ENCODE assay signal across 26 cellular contexts in the genomic region with DNA sequence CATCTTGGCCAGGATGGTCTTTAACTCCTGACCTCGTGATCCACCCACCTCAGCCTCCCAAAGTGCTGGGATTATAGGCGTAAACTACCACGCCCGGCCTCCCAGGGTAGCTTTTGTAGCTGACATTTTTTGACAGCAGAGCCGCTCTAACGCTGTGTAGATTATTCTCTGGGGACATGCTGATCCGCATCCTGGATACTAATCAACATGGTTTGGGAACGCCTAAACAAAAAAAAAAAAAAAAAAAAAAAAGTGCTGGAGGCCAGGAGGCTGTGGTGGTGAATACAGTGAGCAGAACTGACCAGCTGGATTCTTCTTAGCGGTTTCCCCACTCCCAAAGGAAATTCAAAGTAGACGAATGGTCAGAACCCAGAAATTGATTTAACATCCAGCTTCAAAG. TPM values are rescaled to one million over a fixed set of nuclear protein-coding genes. Genes with fewer than 3 reads are reported as not detected.
DNase-seq lines count a peak whose midpoint lies in the region; ATAC-seq and TF ChIP-seq lines count a peak whose summit lies in the region.
"Had no signal": no experiment of that assay in that cellular context is flagged by ENCODE, and none has a peak within 500 bp of the region (broad histone marks: within the 10 kb centered on the region; RNA-seq: fewer than 3 reads in every experiment).

No MANE protein-coding gene starts in this region.

- TF ChIP-seq POLR2A in gastroesophageal sphincter (IDR thresholded peaks at IDR 0.05), result no peak

- no peaks in the 10 kb centered on the region for H3K36me3 Mint-ChIP-seq in natural killer cell treated with Interleukin-12 subunit alpha and Interleukin-12 subunit beta and Interleukin-15 and Interleukin-18, amount 100 ng/mL, for 72 hours
- H3K36me3 Mint-ChIP-seq in natural killer cell, result no peaks in the 10 kb centered on the region

- H3K4me3 Mint-ChIP-seq in natural killer cell treated with Interleukin-12 subunit alpha and Interleukin-12 subunit beta and Interleukin-15 and Interleukin-18, amount 100 ng/mL, for 72 hours, result no peak overlapping the region
- no peak overlapping the region for H3K4me3 Mint-ChIP-seq in natural killer cell
- H3K4me3 Mint-ChIP-seq: CD14-positive monocyte; CD4-positive, alpha-beta T cell; CD8-positive, alpha-beta memory T cell; GM23338; H9; HFFc6 had no signal

- peaks cover 19 to 21% of the 10 kb centered on the region in 2 donors for H3K4me1 Mint-ChIP-seq in natural killer cell treated with Interleukin-12 subunit alpha and Interleukin-12 subunit beta and Interleukin-15 and Interleukin-18, amount 100 ng/mL, for 72 hours (ENCODE audit: low read depth in 2 of 2)
- H3K4me1 Mint-ChIP-seq in natural killer cell, result peaks cover 10 to 15% of the 10 kb centered on the region in 2 donors

- TF ChIP-seq CTCF in heart right ventricle (IDR thresholded peaks at IDR 0.05) (no peak), right atrium auricular region (IDR thresholded peaks at IDR 0.05) (no peak), natural killer cell (IDR thresholded peaks at IDR 0.05) (no peak), fibroblast of mammary gland (conservative IDR thresholded peaks at IDR 0.05; ENCODE audit: control insufficient read depth, insufficient read depth, low read depth, low read length) (no peak), gastroesophageal sphincter (IDR thresholded peaks at IDR 0.05) (no peak)

- peaks cover 0 to 52% (median 35%) of the 10 kb centered on the region in 9 donors for H3K36me3 ChIP-seq in heart right ventricle
- H3K36me3 ChIP-seq in right atrium auricular region, result peaks cover 32% of the 10 kb centered on the region
- H3K36me3 ChIP-seq in gastroesophageal sphincter, result peaks cover 0 to 54% of the 10 kb centered on the region in 2 donors

- H3K4me1 ChIP-seq in heart right ventricle, result peaks cover 0 to 40% (median 25%) of the 10 kb centered on the region in 9 donors
- H3K4me1 ChIP-seq in right atrium auricular region, result peaks cover 0 to 18% of the 10 kb centered on the region in 2 donors
- peaks cover 0 to 34% (median 15%) of the 10 kb centered on the region in 3 donors for H3K4me1 ChIP-seq in gastroesophageal sphincter
- H3K4me1 ChIP-seq: BE2C had no signal

- H3K27me3 ChIP-seq in heart right ventricle (no peaks in the 10 kb centered on the region), right atrium auricular region (no peaks in the 10 kb centered on the region), gastroesophageal sphincter (no peaks in the 10 kb centered on the region)
- H3K27me3 ChIP-seq: BE2C; BLaER1 treated with 17β-estradiol and CSF1 and Interleukin-3, amounts not matched to agents 10 nM and 100 nM had no signal

- no peaks in the 10 kb centered on the region for H3K27me3 Mint-ChIP-seq in natural killer cell treated with Interleukin-12 subunit alpha and Interleukin-12 subunit beta and Interleukin-15 and Interleukin-18, amount 100 ng/mL, for 72 hours
- H3K27me3 Mint-ChIP-seq in natural killer cell (ENCODE audit: low read depth in 2 of 2), result no peaks in the 10 kb centered on the region
- H3K27me3 Mint-ChIP-seq: CD4-positive, alpha-beta T cell; CD8-positive, alpha-beta memory T cell had no signal

- intact Hi-C loops in heart right ventricle (cut with DNase I), result loop anchor here in 1 of 10 donors (2.0 kb wide), 1 partner anchor 24 kb away; a partner anchor contains a TSS
- intact Hi-C loops in natural killer cell (cut with micrococcal nuclease), result no loop called here

- H3K4me3 ChIP-seq in heart right ventricle (no peak overlapping the region), right atrium auricular region (no peak overlapping the region), fibroblast of mammary gland (ENCODE audit: control insufficient read depth, low read depth, low read length) (no peak overlapping the region), gastroesophageal sphincter (no peak overlapping the region)
- H3K4me3 ChIP-seq: A549; BLaER1 treated with 17β-estradiol and CSF1 and Interleukin-3, amounts not matched to agents 10 nM and 100 nM; GM23338 had no signal

- DNase-seq in heart right ventricle (no peak), right atrium auricular region (ENCODE audit: low spot score) (no peak), natural killer cell (no peak), fibroblast of mammary gland (ENCODE audit: low read depth) (peak; percentile 34)
- DNase-seq in natural killer cell treated with Interleukin-12 subunit alpha and Interleukin-12 subunit beta and Interleukin-15 and Interleukin-18, amount 100 ng/mL, for 72 hours (ENCODE audit: low spot score), result peak; percentile 34
- DNase-seq: 8988T; ACHN; AML-193; BE2C; CD4-positive, alpha-beta T cell; CD8-positive, alpha-beta memory T cell; DMS53; DMS79 treated with DMSO at 0.1 percent for 48 hours; GF-D8; H9; HFFc6 had no signal

- H3K27ac Mint-ChIP-seq in natural killer cell treated with Interleukin-12 subunit alpha and Interleukin-12 subunit beta and Interleukin-15 and Interleukin-18, amount 100 ng/mL, for 72 hours, result no peak overlapping the region
- H3K27ac Mint-ChIP-seq in natural killer cell, result no peak overlapping the region
- H3K27ac Mint-ChIP-seq: CD4-positive, alpha-beta T cell; CD8-positive, alpha-beta memory T cell; GM23338; H9; HFFc6 had no signal

- ATAC-seq in heart right ventricle, result peak in 6 of 8 donors; percentile 16 to 76 (median 52)
- no peak for ATAC-seq in natural killer cell treated with Interleukin-12 subunit alpha and Interleukin-12 subunit beta and Interleukin-15 and Interleukin-18, amount 100 ng/mL, for 72 hours
- no peak for ATAC-seq in natural killer cell
- no peak for ATAC-seq in HG03520 (IDR thresholded peaks at IDR 0.05; ENCODE audit: unreplicated experiment)
- ATAC-seq in gastroesophageal sphincter, result no peak
- ATAC-seq: A549, GM23338, HCT116 had no signal

- no peaks in the 10 kb centered on the region for H3K9me3 Mint-ChIP-seq in natural killer cell treated with Interleukin-12 subunit alpha and Interleukin-12 subunit beta and Interleukin-15 and Interleukin-18, amount 100 ng/mL, for 72 hours
- no peaks in the 10 kb centered on the region for H3K9me3 Mint-ChIP-seq in natural killer cell
- H3K9me3 Mint-ChIP-seq: CD4-positive, alpha-beta T cell; CD8-positive, alpha-beta memory T cell; GM23338; H9; HFFc6 had no signal

- no peak for TF ChIP-seq EP300 in gastroesophageal sphincter (IDR thresholded peaks at IDR 0.05)

- H3K27ac ChIP-seq in heart right ventricle (peak overlapping the region in 6 of 10 donors; percentile 5 to 55 (median 20)), right atrium auricular region (no peak overlapping the region), gastroesophageal sphincter (no peak overlapping the region)
- H3K27ac ChIP-seq: A549; BLaER1 treated with 17β-estradiol and CSF1 and Interleukin-3, amounts not matched to agents 10 nM and 100 nM had no signal

- no peaks in the 10 kb centered on the region for H3K9me3 ChIP-seq in heart right ventricle
- H3K9me3 ChIP-seq in right atrium auricular region, result no peaks in the 10 kb centered on the region
- no peaks in the 10 kb centered on the region for H3K9me3 ChIP-seq in gastroesophageal sphincter
- H3K9me3 ChIP-seq: A549; BE2C; BLaER1 treated with 17β-estradiol and CSF1 and Interleukin-3, amounts not matched to agents 10 nM and 100 nM had no signal

- 64 to 74% methylated on average over 10 of the region's 10 CpGs for WGBS in heart right ventricle, 2 donors
- WGBS in gastroesophageal sphincter (ENCODE audit: low coverage in 1 of 2), 2 donors, result 71 to 76% methylated on average over 2 to 5 of the region's 10 CpGs

RNA-seq across cellular contexts. Expression of a gene that starts 5.1 kb away (rescaled TPM):
- 100 to 1,000 TPM in 1 of 10 donors, 10 to 100 TPM in 9; 71.4 to 101 (median 88.5) TPM for total RNA-seq in heart right ventricle
- polyA plus RNA-seq in heart right ventricle, result 100 to 1,000 TPM in 1 of 2 donors, 10 to 100 TPM in 1; 95.0 to 121 TPM
- 10 to 100 TPM; 65.0 to 65.4 TPM for total RNA-seq in right atrium auricular region
- total RNA-seq in natural killer cell treated with Interleukin-12 subunit alpha and Interleukin-12 subunit beta and Interleukin-15 and Interleukin-18, amount 100 ng/mL, for 72 hours, result 100 to 1,000 TPM; 151 to 267 TPM
- total RNA-seq in natural killer cell, result 10 to 100 TPM; 50.5 to 61.8 (median 56.1) TPM
- 10 to 100 TPM; 44.5 to 73.2 (median 64.1) TPM for total RNA-seq in gastroesophageal sphincter

RNA-seq across cellular contexts. Expression of a gene that starts 5.6 kb away (rescaled TPM):
- not detected for total RNA-seq in heart right ventricle
- not detected for polyA plus RNA-seq in heart right ventricle
- total RNA-seq in right atrium auricular region, result not detected
- not detected for total RNA-seq in natural killer cell treated with Interleukin-12 subunit alpha and Interleukin-12 subunit beta and Interleukin-15 and Interleukin-18, amount 100 ng/mL, for 72 hours
- total RNA-seq in natural killer cell, result not detected
- total RNA-seq in gastroesophageal sphincter, result under 1 TPM in 2 of 4 donors, not detected in 2; 0.27 to 0.47 TPM
- total RNA-seq: CD4-positive, alpha-beta T cell; CD8-positive, alpha-beta memory T cell; Daoy; G401; H4; H9; HFFc6 had no signal
- polyA plus RNA-seq: CD14-positive monocyte; CD8-positive, alpha-beta memory T cell; GM23338 had no signal

RNA-seq across cellular contexts. Expression of a gene that starts 24.7 kb away (rescaled TPM):
- 100 to 1,000 TPM; 270 to 463 (median 322) TPM for total RNA-seq in heart right ventricle
- polyA plus RNA-seq in heart right ventricle, result 1,000 to 10,000 TPM in 1 of 2 donors, 100 to 1,000 TPM in 1; 980 to 1,152 TPM
- 100 to 1,000 TPM; 222 to 483 TPM for total RNA-seq in right atrium auricular region
- total RNA-seq in natural killer cell treated with Interleukin-12 subunit alpha and Interleukin-12 subunit beta and Interleukin-15 and Interleukin-18, amount 100 ng/mL, for 72 hours, result 100 to 1,000 TPM; 645 to 764 TPM
- total RNA-seq in natural killer cell, result 100 to 1,000 TPM; 363 to 505 (median 459) TPM
- total RNA-seq in gastroesophageal sphincter, result 1,000 to 10,000 TPM in 1 of 4 donors, 100 to 1,000 TPM in 3; 393 to 1,204 (median 723) TPM

RNA-seq across cellular contexts. Expression of a gene that starts 34.0 kb away (rescaled TPM):
- total RNA-seq in heart right ventricle, result 1 to 10 TPM; 3.3 to 7.6 (median 4.2) TPM
- polyA plus RNA-seq in heart right ventricle, result 10 to 100 TPM in 1 of 2 donors, 1 to 10 TPM in 1; 6.3 to 13.2 TPM
- 10 to 100 TPM; 10.3 to 12.6 TPM for total RNA-seq in right atrium auricular region
- total RNA-seq in natural killer cell treated with Interleukin-12 subunit alpha and Interleukin-12 subunit beta and Interleukin-15 and Interleukin-18, amount 100 ng/mL, for 72 hours, result 1 to 10 TPM; 1.8 to 3.6 TPM
- 1 to 10 TPM; 1.1 to 3.7 (median 3.0) TPM for total RNA-seq in natural killer cell
- total RNA-seq in gastroesophageal sphincter, result 10 to 100 TPM; 11.2 to 22.9 (median 18.9) TPM

RNA-seq across cellular contexts. Expression of a gene that starts 34.5 kb away (rescaled TPM):
- 100 to 1,000 TPM; 122 to 173 (median 133) TPM for total RNA-seq in heart right ventricle
- 100 to 1,000 TPM; 263 to 658 TPM for polyA plus RNA-seq in heart right ventricle
- 10 to 100 TPM; 87.7 to 98.8 TPM for total RNA-seq in right atrium auricular region
- total RNA-seq in natural killer cell treated with Interleukin-12 subunit alpha and Interleukin-12 subunit beta and Interleukin-15 and Interleukin-18, amount 100 ng/mL, for 72 hours, result 10 to 100 TPM; 40.7 to 41.4 TPM
- 10 to 100 TPM; 17.7 to 27.7 (median 25.1) TPM for total RNA-seq in natural killer cell
- total RNA-seq in gastroesophageal sphincter, result 10 to 100 TPM; 29.7 to 60.6 (median 50.7) TPM

Comparison
In these comparisons a context has a peak if more than half of its experiments do, and no peak if none do; other contexts are left out.
1. DNase-seq: peak in natural killer cell treated with Interleukin-12 subunit alpha and Interleukin-12 subunit beta and Interleukin-15 and Interleukin-18, amount 100 ng/mL, for 72 hours (single experiment) and fibroblast of mammary gland (single experiment); none in heart right ventricle (0 of 2), right atrium auricular region (single experiment) and natural killer cell (single experiment).
2. H3K27ac ChIP-seq: peak in heart right ventricle (6 of 10); none in right atrium auricular region (0 of 2) and gastroesophageal sphincter (0 of 4).
3. ATAC-seq: peak in heart right ventricle (6 of 8); none in natural killer cell treated with Interleukin-12 subunit alpha and Interleukin-12 subunit beta and Interleukin-15 and Interleukin-18, amount 100 ng/mL, for 72 hours (0 of 2), natural killer cell (0 of 3), HG03520 (single experiment) and gastroesophageal sphincter (single experiment).